1 cellular context compared by ENCODE assay signal in the genomic region with DNA sequence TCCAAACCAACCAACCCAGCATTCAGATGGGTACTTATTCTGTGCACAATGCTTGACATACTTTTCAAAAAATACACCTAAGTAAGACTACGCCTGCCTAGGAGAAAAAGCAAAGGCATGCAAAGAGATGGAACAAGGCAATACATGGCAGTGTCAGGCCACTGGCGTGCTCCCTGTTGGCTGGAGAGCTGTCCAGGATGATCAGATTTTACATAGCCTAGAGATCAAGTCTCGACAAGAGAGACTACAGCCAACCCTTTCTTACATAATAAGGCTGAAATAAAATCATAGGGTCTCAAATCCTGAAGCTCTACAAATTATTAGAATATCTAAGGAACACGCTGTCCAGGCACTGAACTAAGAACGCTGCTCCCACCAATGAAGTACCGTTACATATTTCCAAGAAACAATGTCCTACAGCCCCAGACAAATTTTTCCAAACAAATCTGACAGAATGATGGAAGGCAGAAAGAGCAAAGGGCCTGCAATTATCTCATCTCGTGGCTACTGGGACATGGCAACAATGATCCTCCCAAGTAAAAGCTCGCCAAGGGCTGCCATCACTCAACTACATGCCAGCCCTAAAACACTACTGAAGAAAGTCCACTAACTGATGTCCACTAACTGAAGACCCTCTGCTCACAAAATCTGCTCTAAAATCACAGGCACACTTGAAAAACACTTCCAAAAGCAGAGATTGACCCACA.
TF ChIP-seq lines count a peak whose summit lies in the region.

No MANE protein-coding gene starts in this region.

TF ChIP-seq in A549, 52 proteins besides CTCF, POLR2A, EP300 and RAD21:
- TF ChIP-seq, protein P1, sequence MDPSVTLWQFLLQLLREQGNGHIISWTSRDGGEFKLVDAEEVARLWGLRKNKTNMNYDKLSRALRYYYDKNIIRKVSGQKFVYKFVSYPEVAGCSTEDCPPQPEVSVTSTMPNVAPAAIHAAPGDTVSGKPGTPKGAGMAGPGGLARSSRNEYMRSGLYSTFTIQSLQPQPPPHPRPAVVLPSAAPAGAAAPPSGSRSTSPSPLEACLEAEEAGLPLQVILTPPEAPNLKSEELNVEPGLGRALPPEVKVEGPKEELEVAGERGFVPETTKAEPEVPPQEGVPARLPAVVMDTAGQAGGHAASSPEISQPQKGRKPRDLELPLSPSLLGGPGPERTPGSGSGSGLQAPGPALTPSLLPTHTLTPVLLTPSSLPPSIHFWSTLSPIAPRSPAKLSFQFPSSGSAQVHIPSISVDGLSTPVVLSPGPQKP (IDR thresholded peaks at IDR 0.05; ENCODE audit: low read depth, low read length) = no peak
- no peak for TF ChIP-seq TFCP2L1 (CRISPR knock-in tag; IDR thresholded peaks at IDR 0.05)
- no peak for TF ChIP-seq CEBPB (IDR thresholded peaks at IDR 0.05)
- no peak for TF ChIP-seq HOXB13 (CRISPR knock-in tag; IDR thresholded peaks at IDR 0.05; ENCODE audit: low read depth)
- TF ChIP-seq, protein P2, sequence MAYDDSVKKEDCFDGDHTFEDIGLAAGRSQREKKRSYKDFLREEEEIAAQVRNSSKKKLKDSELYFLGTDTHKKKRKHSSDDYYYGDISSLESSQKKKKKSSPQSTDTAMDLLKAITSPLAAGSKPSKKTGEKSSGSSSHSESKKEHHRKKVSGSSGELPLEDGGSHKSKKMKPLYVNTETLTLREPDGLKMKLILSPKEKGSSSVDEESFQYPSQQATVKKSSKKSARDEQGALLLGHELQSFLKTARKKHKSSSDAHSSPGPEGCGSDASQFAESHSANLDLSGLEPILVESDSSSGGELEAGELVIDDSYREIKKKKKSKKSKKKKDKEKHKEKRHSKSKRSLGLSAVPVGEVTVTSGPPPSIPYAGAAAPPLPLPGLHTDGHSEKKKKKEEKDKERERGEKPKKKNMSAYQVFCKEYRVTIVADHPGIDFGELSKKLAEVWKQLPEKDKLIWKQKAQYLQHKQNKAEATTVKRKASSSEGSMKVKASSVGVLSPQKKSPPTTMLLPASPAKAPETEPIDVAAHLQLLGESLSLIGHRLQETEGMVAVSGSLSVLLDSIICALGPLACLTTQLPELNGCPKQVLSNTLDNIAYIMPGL (CRISPR knock-in tag; IDR thresholded peaks at IDR 0.05; ENCODE audit: borderline replicate concordance) = no peak
- TF ChIP-seq MAFK (IDR thresholded peaks at IDR 0.05; ENCODE audit: partially characterized antibody) = no peak
- no peak for TF ChIP-seq GATA3 (IDR thresholded peaks at IDR 0.05; ENCODE audit: borderline replicate concordance)
